Comparison of ENCODE assay signal across 1 cellular context in genomic region chr13:100039740-100040139, GRCh38.
A peak's percentile ranks its signal among the peaks of the same experiment; 100 is the strongest.
TF ChIP-seq lines count a peak whose summit lies in the region.

No MANE protein-coding gene starts in this region.

TF ChIP-seq in HepG2, 621 proteins besides CTCF, POLR2A, EP300 and RAD21 (continued from another document and continues in another):
- TF ChIP-seq ZNF503 (CRISPR knock-in tag; IDR thresholded peaks at IDR 0.05) (peak; percentile 62; the same call in 1 of the 2 replicates), FOSL1 (CRISPR knock-in tag; IDR thresholded peaks at IDR 0.05; ENCODE audit: borderline replicate concordance) (peak; percentile 26; the same call in 1 of the 2 replicates), GPN1 (CRISPR knock-in tag; IDR thresholded peaks at IDR 0.05; ENCODE audit: borderline replicate concordance) (no peak), ZKSCAN1 (IDR thresholded peaks at IDR 0.05; ENCODE audit: low read length) (no peak), CSRNP1 (CRISPR knock-in tag; IDR thresholded peaks at IDR 0.05) (no peak), BATF2 (CRISPR knock-in tag; IDR thresholded peaks at IDR 0.05) (no peak), IRX3 (CRISPR knock-in tag; IDR thresholded peaks at IDR 0.05; ENCODE audit: borderline replicate concordance, low read depth) (no peak), HMGXB4 (CRISPR knock-in tag; IDR thresholded peaks at IDR 0.05; ENCODE audit: borderline replicate concordance in 1 of 2, low read depth in 1 of 2) (no peak), BCL3 (CRISPR knock-in tag; IDR thresholded peaks at IDR 0.05) (no peak), ZNF546 (CRISPR knock-in tag; conservative IDR thresholded peaks at IDR 0.05) (no peak), ZBTB14 (CRISPR knock-in tag; IDR thresholded peaks at IDR 0.05) (no peak), ZBTB7B (CRISPR knock-in tag; IDR thresholded peaks at IDR 0.05) (no peak), SRY (CRISPR knock-in tag; IDR thresholded peaks at IDR 0.05) (no peak), ZNF343 (CRISPR knock-in tag; IDR thresholded peaks at IDR 0.05) (no peak), SSRP1 (CRISPR knock-in tag; IDR thresholded peaks at IDR 0.05) (no peak), NFKBIZ (CRISPR knock-in tag; IDR thresholded peaks at IDR 0.05) (no peak), HDAC1 (CRISPR knock-in tag; IDR thresholded peaks at IDR 0.05) (peak; percentile 27; the same call in 1 of the 2 replicates), HOXA9 (CRISPR knock-in tag; IDR thresholded peaks at IDR 0.05; ENCODE audit: borderline replicate concordance) (no peak), NCOR1 (IDR thresholded peaks at IDR 0.05; ENCODE audit: borderline replicate concordance, low read length) (no peak), SP2 (CRISPR knock-in tag; IDR thresholded peaks at IDR 0.05) (no peak), SMYD3 (CRISPR knock-in tag; IDR thresholded peaks at IDR 0.05) (no peak), NRL (CRISPR knock-in tag; IDR thresholded peaks at IDR 0.05; ENCODE audit: borderline replicate concordance) (no peak), ZNF703 (CRISPR knock-in tag; IDR thresholded peaks at IDR 0.05; ENCODE audit: borderline replicate concordance) (no peak), ZNF569 (CRISPR knock-in tag; IDR thresholded peaks at IDR 0.05; ENCODE audit: borderline replicate concordance) (no peak), USF2 (IDR thresholded peaks at IDR 0.05; ENCODE audit: low read depth, low read length) (no peak), USF2 (CRISPR knock-in tag; IDR thresholded peaks at IDR 0.05; ENCODE audit: borderline replicate concordance) (no peak), TBX2 (CRISPR knock-in tag; IDR thresholded peaks at IDR 0.05; ENCODE audit: borderline replicate concordance) (peak; percentile 85; the same call in 1 of the 2 replicates), ZNF678 (CRISPR knock-in tag; IDR thresholded peaks at IDR 0.05) (no peak), HOXA5 (CRISPR knock-in tag; IDR thresholded peaks at IDR 0.05) (no peak), REXO4 (CRISPR knock-in tag; IDR thresholded peaks at IDR 0.05; ENCODE audit: borderline replicate concordance) (no peak), KLF6 (CRISPR knock-in tag; IDR thresholded peaks at IDR 0.05) (no peak), ZNF292 (CRISPR knock-in tag; IDR thresholded peaks at IDR 0.05; ENCODE audit: borderline replicate concordance, low read depth) (no peak), ZNF614 (CRISPR knock-in tag; IDR thresholded peaks at IDR 0.05; ENCODE audit: borderline replicate concordance) (no peak), RARA (CRISPR knock-in tag; IDR thresholded peaks at IDR 0.05) (peak; percentile 58; the same call in 1 of the 2 replicates), ZNF333 (CRISPR knock-in tag; IDR thresholded peaks at IDR 0.05; ENCODE audit: borderline replicate concordance) (no peak), CEBPB (IDR thresholded peaks at IDR 0.05; ENCODE audit: borderline replicate concordance, low read depth, low read length) (no peak), ZSCAN21 (CRISPR knock-in tag; IDR thresholded peaks at IDR 0.05; ENCODE audit: borderline replicate concordance) (no peak), RFX5 (IDR thresholded peaks at IDR 0.05; ENCODE audit: low read depth, low read length) (no peak), GZF1 (CRISPR knock-in tag; IDR thresholded peaks at IDR 0.05) (no peak), GABPA (IDR thresholded peaks at IDR 0.05; ENCODE audit: low read depth, low read length) (no peak), GABPA (CRISPR knock-in tag; IDR thresholded peaks at IDR 0.05; ENCODE audit: low read depth) (no peak), SATB2 (CRISPR knock-in tag; IDR thresholded peaks at IDR 0.05) (no peak), ZNF180 (CRISPR knock-in tag; IDR thresholded peaks at IDR 0.05; ENCODE audit: borderline replicate concordance, low read depth) (no peak), POGK (CRISPR knock-in tag; conservative IDR thresholded peaks at IDR 0.05) (no peak), TOE1 (CRISPR knock-in tag; IDR thresholded peaks at IDR 0.05) (no peak), ZFP91 (CRISPR knock-in tag; IDR thresholded peaks at IDR 0.05; ENCODE audit: borderline replicate concordance) (no peak), XBP1 (CRISPR knock-in tag; IDR thresholded peaks at IDR 0.05) (no peak), ZNF496 (CRISPR knock-in tag; IDR thresholded peaks at IDR 0.05; ENCODE audit: insufficient replicate concordance) (no peak), MAFF (IDR thresholded peaks at IDR 0.05; ENCODE audit: low read depth, low read length) (peak; percentile 39; the same call in 1 of the 2 replicates), IRF2 (CRISPR knock-in tag; IDR thresholded peaks at IDR 0.05) (no peak), ZNF672 (CRISPR knock-in tag; IDR thresholded peaks at IDR 0.05) (no peak), SCMH1 (CRISPR knock-in tag; IDR thresholded peaks at IDR 0.05; ENCODE audit: borderline replicate concordance) (no peak), GMEB2 (CRISPR knock-in tag; IDR thresholded peaks at IDR 0.05; ENCODE audit: low read depth) (no peak), TBX3 (IDR thresholded peaks at IDR 0.05; ENCODE audit: borderline replicate concordance) (peak; percentile 95)
